ENCODE assay signal across 13 cellular contexts in the genomic region with DNA sequence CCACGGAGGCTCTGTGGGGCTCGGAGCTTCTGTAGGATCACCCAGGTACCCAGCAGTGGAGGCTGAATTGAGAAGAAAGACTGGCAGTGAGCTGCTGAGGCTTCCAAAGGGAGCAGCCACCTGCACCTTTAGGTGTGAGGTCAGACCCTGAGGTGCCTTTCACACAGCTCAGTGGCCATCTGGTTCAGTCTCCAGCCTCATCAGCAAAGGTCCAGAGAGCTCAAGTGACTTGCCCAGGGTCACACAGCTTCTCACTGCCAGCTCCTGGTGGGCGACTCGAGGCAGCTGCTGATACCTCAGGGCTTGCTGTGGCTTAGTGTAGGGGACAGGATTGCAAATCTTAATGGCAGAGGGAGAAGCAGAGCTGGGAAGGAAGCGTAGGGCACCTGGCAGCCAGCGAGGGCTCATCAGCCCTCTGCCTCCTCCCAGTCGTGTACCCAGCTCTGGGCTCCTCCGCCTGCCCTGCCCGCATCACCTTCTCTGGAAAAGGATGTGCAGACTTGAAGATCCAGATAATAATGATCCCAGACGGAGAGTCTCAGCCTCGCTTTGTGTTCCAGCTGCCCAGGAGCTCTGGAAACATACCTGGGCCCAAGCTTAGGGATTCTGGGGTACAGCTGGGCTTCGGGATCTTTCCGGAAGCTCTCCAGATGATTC.
DNase-seq lines count a peak whose midpoint lies in the region; ATAC-seq and TF ChIP-seq lines count a peak whose summit lies in the region.
"Had no signal": no experiment of that assay in that cellular context is flagged by ENCODE, and none has a peak within 500 bp of the region (broad histone marks: within the 10 kb centered on the region; RNA-seq: fewer than 3 reads in every experiment).

No MANE protein-coding gene starts in this region.

- no peaks in the 10 kb centered on the region for H3K36me3 Mint-ChIP-seq in Caco-2 (ENCODE audit: insufficient read depth, unreplicated experiment)
- no peaks in the 10 kb centered on the region for H3K36me3 Mint-ChIP-seq in activated CD8-positive, alpha-beta T cell treated with anti-CD3 and anti-CD28 coated beads for 36 hours (ENCODE audit: low read depth)
- no peaks in the 10 kb centered on the region for H3K36me3 Mint-ChIP-seq in activated T-helper 1 cell treated with anti-CD3 and anti-CD28 coated beads, Interleukin-12 subunit alpha, Interleukin-12 subunit beta, Interleukin-2, Interleukin-4 antibody, amounts not matched to agents 30 ng/mL and 10 ng/mL and 1 ng/mL, durations not matched to agents 14 hours and 24 hours and 36 hours (ENCODE audit: low read depth)
- H3K36me3 Mint-ChIP-seq: CD14-positive monocyte had no signal

- no peaks in the 10 kb centered on the region for H3K9me3 ChIP-seq in Caco-2
- H3K9me3 ChIP-seq in psoas muscle: no peaks in the 10 kb centered on the region
- H3K9me3 ChIP-seq: SJSA1 had no signal

- H3K27me3 Mint-ChIP-seq in Caco-2 (ENCODE audit: insufficient read depth, unreplicated experiment): no peaks in the 10 kb centered on the region
- no peaks in the 10 kb centered on the region for H3K27me3 Mint-ChIP-seq in activated CD8-positive, alpha-beta T cell treated with anti-CD3 and anti-CD28 coated beads for 36 hours
- H3K27me3 Mint-ChIP-seq in activated T-helper 1 cell treated with anti-CD3 and anti-CD28 coated beads, Interleukin-12 subunit alpha, Interleukin-12 subunit beta, Interleukin-2, Interleukin-4 antibody, amounts not matched to agents 30 ng/mL and 10 ng/mL and 1 ng/mL, durations not matched to agents 14 hours and 24 hours and 36 hours (ENCODE audit: insufficient read depth): peaks cover 1% of the 10 kb centered on the region

- H3K4me1 Mint-ChIP-seq in Caco-2 (ENCODE audit: low read depth, unreplicated experiment): peaks cover 18% of the 10 kb centered on the region
- peaks cover 46% of the 10 kb centered on the region for H3K4me1 Mint-ChIP-seq in activated CD8-positive, alpha-beta T cell treated with anti-CD3 and anti-CD28 coated beads for 36 hours (ENCODE audit: low read depth)
- H3K4me1 Mint-ChIP-seq in activated T-helper 1 cell treated with anti-CD3 and anti-CD28 coated beads, Interleukin-12 subunit alpha, Interleukin-12 subunit beta, Interleukin-2, Interleukin-4 antibody, amounts not matched to agents 30 ng/mL and 10 ng/mL and 1 ng/mL, durations not matched to agents 14 hours and 24 hours and 36 hours (ENCODE audit: low read depth): no peaks in the 10 kb centered on the region

- peaks cover 45% of the 10 kb centered on the region for H3K4me1 ChIP-seq in Caco-2
- H3K4me1 ChIP-seq in psoas muscle: peaks cover 36% of the 10 kb centered on the region

- no peak overlapping the region for H3K4me3 ChIP-seq in Caco-2 (ENCODE audit: low read depth, low read length)
- H3K4me3 ChIP-seq in psoas muscle: no peak overlapping the region
- H3K4me3 ChIP-seq: SJSA1 had no signal

- H3K27ac ChIP-seq in psoas muscle: peak overlapping the region; percentile 72
- H3K27ac ChIP-seq: SJSA1 had no signal

- H3K36me3 ChIP-seq in Caco-2 (ENCODE audit: control insufficient read depth, insufficient read depth, low read length): no peaks in the 10 kb centered on the region
- H3K36me3 ChIP-seq in psoas muscle (ENCODE audit: insufficient read depth in 1 of 2, low read depth in 1 of 2): no peaks in the 10 kb centered on the region
- H3K36me3 ChIP-seq: SJSA1 had no signal

- TF ChIP-seq CTCF in Caco-2 (IDR thresholded peaks at IDR 0.05; ENCODE audit: insufficient read depth in 1 of 2, low read depth in 1 of 2, low read length in 1 of 2, severe bottlenecking in 1 of 2, unreplicated experiment in 1 of 2) (no peak), psoas muscle (IDR thresholded peaks at IDR 0.05) (no peak)
- TF ChIP-seq CTCF in activated CD8-positive, alpha-beta T cell treated with anti-CD3 and anti-CD28 coated beads for 36 hours (IDR thresholded peaks at IDR 0.05): no peak

- H3K27me3 ChIP-seq in Caco-2 (replicated peaks; ENCODE audit: control insufficient read depth, insufficient read depth, low read length) (no peaks in the 10 kb centered on the region), psoas muscle (ENCODE audit: insufficient read depth in 3 of 3, low read length in 2 of 3) (no peaks in the 10 kb centered on the region)
- H3K27me3 ChIP-seq: SJSA1 had no signal

- no peak for DNase-seq in Caco-2
- no peak for DNase-seq in activated CD8-positive, alpha-beta T cell treated with anti-CD3 and anti-CD28 coated beads for 36 hours
- DNase-seq in psoas muscle: no peak
- DNase-seq in stimulated activated CD4-positive, alpha-beta T cell treated with anti-CD3 and anti-CD28 coated beads, Interleukin-4, amount 100 ng/mL, for 24 hours: no peak
- no peak for DNase-seq in activated T-helper 1 cell treated with anti-CD3 and anti-CD28 coated beads, Interleukin-12 subunit alpha, Interleukin-12 subunit beta, Interleukin-2, Interleukin-4 antibody, amounts not matched to agents 30 ng/mL and 10 ng/mL and 1 ng/mL, durations not matched to agents 14 hours and 24 hours and 36 hours (ENCODE audit: low spot score)
- no peak for DNase-seq in DMS79 treated with DMSO at 0.1 percent for 48 hours (lab: John Stamatoyannopoulos, UW)
- DNase-seq: caudate nucleus; islet precursor cell; NCI-H526 treated with DMSO at 0.1 percent for 48 hours; stimulated activated naive CD4-positive, alpha-beta T cell treated with Interleukin-2 at 50 U/mL for 16 hours had no signal

- peak overlapping the region; percentile 77 for H3K27ac Mint-ChIP-seq in Caco-2 (ENCODE audit: unreplicated experiment)
- no peak overlapping the region for H3K27ac Mint-ChIP-seq in activated CD8-positive, alpha-beta T cell treated with anti-CD3 and anti-CD28 coated beads for 36 hours
- no peak overlapping the region for H3K27ac Mint-ChIP-seq in activated T-helper 1 cell treated with anti-CD3 and anti-CD28 coated beads, Interleukin-12 subunit alpha, Interleukin-12 subunit beta, Interleukin-2, Interleukin-4 antibody, amounts not matched to agents 30 ng/mL and 10 ng/mL and 1 ng/mL, durations not matched to agents 14 hours and 24 hours and 36 hours

- CTCF ChIA-PET in Caco-2 (lab: Charles Lee): interaction anchor here (1.3 to 3.3 kb wide), 6 partner anchors 11 to 168 kb away, joined by 3 to 18 read pairs (median 6); no protein-coding TSS in a partner anchor
- CTCF ChIA-PET in activated CD8-positive, alpha-beta T cell treated with anti-CD3 and anti-CD28 coated beads for 36 hours (lab: Charles Lee): interaction anchor here (0.7 to 5.0 kb wide), 10 partner anchors 10 to 168 kb away, joined by 3 to 33 read pairs (median 4); no protein-coding TSS in a partner anchor

- ATAC-seq in HG03108 (IDR thresholded peaks at IDR 0.05; ENCODE audit: unreplicated experiment): peak; percentile 5
- peak; percentile 6 for ATAC-seq in activated CD8-positive, alpha-beta T cell treated with anti-CD3 and anti-CD28 coated beads for 36 hours
- no peak for ATAC-seq in psoas muscle

- intact Hi-C loops in Caco-2 (cut with micrococcal nuclease; ENCODE audit: unreplicated experiment): loop anchor here (1.0 to 5.0 kb wide), 2 partner anchors 57 to 305 kb away; a partner anchor contains a TSS
- intact Hi-C loops in activated CD8-positive, alpha-beta T cell treated with anti-CD3 and anti-CD28 coated beads for 36 hours (cut with micrococcal nuclease): no loop called here
- intact Hi-C loops in psoas muscle (cut with DNase I): no loop called here
- intact Hi-C loops in activated T-helper 1 cell treated with anti-CD3 and anti-CD28 coated beads, Interleukin-12 subunit alpha, Interleukin-12 subunit beta, Interleukin-2, Interleukin-4 antibody, amounts not matched to agents 30 ng/mL and 10 ng/mL and 1 ng/mL, durations not matched to agents 14 hours and 24 hours and 36 hours (cut with micrococcal nuclease): no loop called here

- no peaks in the 10 kb centered on the region for H3K9me3 Mint-ChIP-seq in Caco-2 (ENCODE audit: unreplicated experiment)
- no peaks in the 10 kb centered on the region for H3K9me3 Mint-ChIP-seq in activated CD8-positive, alpha-beta T cell treated with anti-CD3 and anti-CD28 coated beads for 36 hours
- H3K9me3 Mint-ChIP-seq in activated T-helper 1 cell treated with anti-CD3 and anti-CD28 coated beads, Interleukin-12 subunit alpha, Interleukin-12 subunit beta, Interleukin-2, Interleukin-4 antibody, amounts not matched to agents 30 ng/mL and 10 ng/mL and 1 ng/mL, durations not matched to agents 14 hours and 24 hours and 36 hours: no peaks in the 10 kb centered on the region

- POLR2A ChIA-PET in Caco-2 (lab: Charles Lee): interaction anchor here (0.6 to 2.3 kb wide), 2 partner anchors 11 to 163 kb away, joined by 3 to 21 read pairs; no protein-coding TSS in a partner anchor
- POLR2A ChIA-PET in activated CD8-positive, alpha-beta T cell treated with anti-CD3 and anti-CD28 coated beads for 36 hours (lab: Charles Lee): interaction anchor here (0.8 to 1.3 kb wide), 5 partner anchors 11 to 166 kb away, joined by 3 read pairs; no protein-coding TSS in a partner anchor

- H3K4me3 Mint-ChIP-seq in Caco-2 (ENCODE audit: unreplicated experiment): peak overlapping the region; percentile 57
- H3K4me3 Mint-ChIP-seq in activated CD8-positive, alpha-beta T cell treated with anti-CD3 and anti-CD28 coated beads for 36 hours: no peak overlapping the region
- no peak overlapping the region for H3K4me3 Mint-ChIP-seq in activated T-helper 1 cell treated with anti-CD3 and anti-CD28 coated beads, Interleukin-12 subunit alpha, Interleukin-12 subunit beta, Interleukin-2, Interleukin-4 antibody, amounts not matched to agents 30 ng/mL and 10 ng/mL and 1 ng/mL, durations not matched to agents 14 hours and 24 hours and 36 hours

- no TSS peak for BruUV-seq in Caco-2 (replicated peaks; lab: Mats Ljungman, UMichigan)

- 77 to 85% (median 79%) methylated on average over 13 of the region's 13 CpGs for WGBS in psoas muscle, 3 donors

Comparison
In these comparisons a context has a peak if more than half of its experiments do, and no peak if none do; other contexts are left out.
1. ATAC-seq: peak in HG03108 (single experiment) and activated CD8-positive, alpha-beta T cell treated with anti-CD3 and anti-CD28 coated beads for 36 hours (single experiment); none in psoas muscle (0 of 4).